In the genomic region with DNA sequence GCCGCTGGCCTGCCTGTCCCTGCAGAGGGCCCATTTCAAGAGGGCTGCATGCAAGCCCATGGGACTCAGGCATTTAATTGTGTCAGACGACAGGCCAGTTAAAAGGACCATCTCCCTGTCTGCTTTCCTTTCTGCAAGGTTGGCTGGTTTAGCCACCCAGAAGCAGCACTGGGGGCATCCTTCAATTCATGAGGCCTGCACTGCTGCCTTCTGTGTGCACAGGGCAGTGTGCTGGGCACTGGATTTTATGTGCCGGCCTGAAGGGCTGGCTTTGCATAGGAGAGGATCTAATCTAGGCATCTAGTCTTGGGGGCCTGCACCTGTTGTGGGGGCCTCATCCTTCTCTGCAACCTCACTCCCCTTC, we compare ENCODE assay signal across 13 cellular contexts.
"Had no signal": no experiment of that assay in that cellular context is flagged by ENCODE, and none has a peak within 500 bp of the region (broad histone marks: within the 10 kb centered on the region; RNA-seq: fewer than 3 reads in every experiment).

No MANE protein-coding gene starts in this region.

- DNase-seq: erythroblast; foreskin keratinocyte; kidney glomerular epithelial cell; mammary epithelial cell; naive thymus-derived CD8-positive, alpha-beta T cell; right cardiac atrium; small intestine; stimulated activated CD4-positive, alpha-beta T cell treated with anti-CD3 and anti-CD28 coated beads, Interleukin-12 subunit alpha, Interleukin-12 subunit beta, amount 100 ng/mL, for 4 hours; stimulated activated naive CD4-positive, alpha-beta T cell treated with Interleukin-2 at 50 U/mL for 16 hours; testis; upper lobe of right lung had no signal

- H3K27ac ChIP-seq: foreskin keratinocyte, hepatocyte, testis, tibial nerve, upper lobe of right lung had no signal

- H3K9me3 Mint-ChIP-seq: naive thymus-derived CD8-positive, alpha-beta T cell had no signal

- H3K9me3 ChIP-seq: testis, tibial nerve, upper lobe of right lung had no signal

- ATAC-seq: foreskin keratinocyte; naive thymus-derived CD8-positive, alpha-beta T cell; right cardiac atrium; upper lobe of right lung had no signal

- H3K4me3 Mint-ChIP-seq: naive thymus-derived CD8-positive, alpha-beta T cell had no signal

- H3K4me2 ChIP-seq: hepatocyte had no signal

- H3K27me3 Mint-ChIP-seq: naive thymus-derived CD8-positive, alpha-beta T cell had no signal

- H3K27me3 ChIP-seq: foreskin keratinocyte, hepatocyte, testis, tibial nerve, upper lobe of right lung had no signal

- H3K4me3 ChIP-seq: hepatocyte, testis, tibial nerve, upper lobe of right lung had no signal

- H3K4me1 ChIP-seq: foreskin keratinocyte, testis, tibial nerve, upper lobe of right lung had no signal
